In genomic region chr13:51803422-51804294, GRCh38 we compare ENCODE assay signal across 8 cellular contexts. TPM values are rescaled to one million over a fixed set of nuclear protein-coding genes. Genes with fewer than 3 reads are reported as not detected.
A peak's percentile ranks its signal among the peaks of the same experiment; 100 is the strongest.
DNase-seq lines count a peak whose midpoint lies in the region; ATAC-seq lines count a peak whose summit lies in the region.

Gene DHRS12 (minus strand): TSS chr13:51804163. CDS start chr13:51799659, 4,504 bp downstream.

- ATAC-seq in GM18873 (IDR thresholded peaks at IDR 0.05; ENCODE audit: low FRiP score, unreplicated experiment) (peak; percentile 65), HG03108 (IDR thresholded peaks at IDR 0.05; ENCODE audit: unreplicated experiment) (peak; percentile 84), left colon (peak; percentile 82)

- intact Hi-C loops in left colon (cut with DNase I, micrococcal nuclease), result loop anchor here in 1 of 2 donors (10.0 kb wide), 1 partner anchor 219 kb away; the partner anchor contains the start of gene WDFY2

- DNase-seq in AML-193 (lab: John Stamatoyannopoulos, UW), result peak; percentile 83 to 86
- DNase-seq in NCI-H460 (ENCODE audit: extremely low read depth, low read depth), result peak; percentile 78
- peak; percentile 85 to 89 for DNase-seq in activated CD4-positive, alpha-beta T cell treated with anti-CD3 and anti-CD28 coated beads for 4 hours
- peak; percentile 93 to 94 for DNase-seq in left colon
- DNase-seq in stimulated activated CD4-positive, alpha-beta T cell treated with anti-CD3 and anti-CD28 coated beads, Interleukin-1b, Interleukin-23, amount 100 ng/mL, for 48 hours, result peak; percentile 80

- peak within 1 kb of the TSS; percentile 99 for H3K27ac ChIP-seq in cingulate gyrus (ENCODE audit: low read depth, low read length)

RNA-seq across cellular contexts. Expression of gene DHRS12, which starts in this region (rescaled TPM):
- 3.6 and 5.9 TPM in 2 replicates for total RNA-seq in NCI-H460 (2014; rRNA removed; shearing (Covaris generic))
- 0.86 TPM in 1 of 2 replicates, not detected in the other for polyA plus RNA-seq in NCI-H460 (2014; cell fraction: nucleus; rRNA removed)
- total RNA-seq in left colon, result 10 to 100 TPM; 15.2 to 15.3 TPM

Comparison
In these comparisons a context has a peak if more than half of its experiments do, and no peak if none do; other contexts are left out.
1. Peak in every context shown above with its lines: DNase-seq, ATAC-seq and H3K27ac ChIP-seq.